ENCODE assay signal across 13 cellular contexts in the genomic region with DNA sequence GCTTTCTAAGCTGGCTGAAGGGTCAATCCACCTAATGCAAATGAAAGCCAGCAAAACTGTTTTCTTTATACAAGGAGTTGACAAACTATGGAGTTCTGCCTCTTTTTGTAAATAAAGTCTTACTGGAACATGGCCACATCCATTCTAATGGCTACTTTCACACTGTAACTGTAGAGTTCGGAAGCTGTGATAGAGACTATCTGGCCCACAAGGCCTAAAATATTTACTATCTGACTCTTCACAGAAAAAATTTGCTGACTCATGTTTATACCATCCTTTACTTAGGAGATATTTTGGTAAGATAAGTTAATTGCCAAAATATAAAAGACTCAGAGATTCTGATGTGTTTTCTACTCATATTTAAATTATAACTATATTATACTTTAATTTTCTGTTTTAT.
DNase-seq lines count a peak whose midpoint lies in the region; ATAC-seq and TF ChIP-seq lines count a peak whose summit lies in the region.
"Had no signal": no experiment of that assay in that cellular context is flagged by ENCODE, and none has a peak within 500 bp of the region (broad histone marks: within the 10 kb centered on the region; RNA-seq: fewer than 3 reads in every experiment).

No MANE protein-coding gene starts in this region.

- peak; percentile 2 for DNase-seq in CMK (ENCODE audit: low read depth)
- peak; percentile 64 for DNase-seq in NCI-H226
- DNase-seq in choroid plexus epithelial cell (ENCODE audit: low read depth), result peak; percentile 71
- DNase-seq in mesendoderm, result peak; percentile 23
- no peak for DNase-seq in NCI-H748 treated with DMSO at 0.1 percent for 48 hours (lab: John Stamatoyannopoulos, UW)
- no peak for DNase-seq in ascending aorta (ENCODE audit: low spot score in 2 of 2)
- no peak for DNase-seq in activated naive CD4-positive, alpha-beta T cell (lab: John Stamatoyannopoulos, UW)
- DNase-seq: activated CD4-positive, alpha-beta T cell treated with anti-CD3 and anti-CD28 coated beads for 48 hours; C1 segment of cervical spinal cord; NCI-H1092 treated with DMSO at 0.1 percent for 48 hours; stimulated activated CD4-positive, alpha-beta T cell treated with anti-CD3 and anti-CD28 coated beads, Interleukin-2, amount 100 ng/mL, for 48 hours; T-helper 1 cell had no signal

- no peak overlapping the region for H3K9ac ChIP-seq in mesendoderm (ENCODE audit: low read length)

- H2AK5ac ChIP-seq in mesendoderm (ENCODE audit: low read length), result no peak overlapping the region

- H3K4me1 ChIP-seq in mesendoderm (ENCODE audit: control insufficient read depth, low read depth, low read length) (no peaks in the 10 kb centered on the region), ascending aorta (no peaks in the 10 kb centered on the region)

- H4K5ac ChIP-seq in mesendoderm (ENCODE audit: low read length), result no peak overlapping the region

- no CpG with 5 or more reads among the region's 1 CpG for WGBS in mesendoderm (ENCODE audit: extremely low coverage, insufficient coverage, low lambda C conversion rate)

- no peak overlapping the region for H3K4me3 ChIP-seq in choroid plexus epithelial cell (ENCODE audit: low read depth, low read length)
- no peak overlapping the region for H3K4me3 ChIP-seq in mesendoderm (ENCODE audit: low read length)
- H3K4me3 ChIP-seq in ascending aorta, result no peak overlapping the region

- H2BK5ac ChIP-seq in mesendoderm (ENCODE audit: low read length), result no peak overlapping the region

- ATAC-seq in GM19328 (IDR thresholded peaks at IDR 0.05; ENCODE audit: unreplicated experiment), result no peak

- no peak overlapping the region for H3K56ac ChIP-seq in mesendoderm (ENCODE audit: low read length)

- no peak overlapping the region for H3K27ac ChIP-seq in mesendoderm (ENCODE audit: low read depth, low read length)
- no peak overlapping the region for H3K27ac ChIP-seq in ascending aorta

- H3K4me2 ChIP-seq in mesendoderm (ENCODE audit: low read length), result no peak overlapping the region

- no peak overlapping the region for H3K23ac ChIP-seq in mesendoderm (ENCODE audit: low read length)

- H3K79me2 ChIP-seq in mesendoderm (ENCODE audit: control insufficient read depth, insufficient read depth, low read length), result no peaks in the 10 kb centered on the region

- no peak overlapping the region for H4K8ac ChIP-seq in mesendoderm (ENCODE audit: low read depth, low read length)

- H3K36me3 ChIP-seq in mesendoderm (ENCODE audit: control insufficient read depth, insufficient read depth, low read length) (no peaks in the 10 kb centered on the region), ascending aorta (peaks cover 8 to 12% of the 10 kb centered on the region in 2 donors)

- TF ChIP-seq CTCF in choroid plexus epithelial cell (conservative IDR thresholded peaks at IDR 0.05; ENCODE audit: low read depth, low read length), result no peak
- TF ChIP-seq CTCF in ascending aorta (IDR thresholded peaks at IDR 0.05), result no peak

- intact Hi-C loops in ascending aorta (cut with DNase I), result no loop called here

- no peak overlapping the region for H3K4ac ChIP-seq in mesendoderm (ENCODE audit: low read depth, low read length)

- no peak overlapping the region for H3K18ac ChIP-seq in mesendoderm (ENCODE audit: low read length)

- H3K27me3 ChIP-seq in mesendoderm (ENCODE audit: insufficient read depth, low read length, poor library complexity) (no peaks in the 10 kb centered on the region), ascending aorta (no peaks in the 10 kb centered on the region)

- no peak overlapping the region for H2BK15ac ChIP-seq in mesendoderm (replicated peaks; ENCODE audit: low read depth)

- H3K9me3 ChIP-seq in ascending aorta, result no peaks in the 10 kb centered on the region

- no peaks in the 10 kb centered on the region for H3K79me1 ChIP-seq in mesendoderm (ENCODE audit: low read length)

- H2BK120ac ChIP-seq in mesendoderm (ENCODE audit: low read depth, low read length), result no peak overlapping the region

Comparison
In these comparisons a context has a peak if more than half of its experiments do, and no peak if none do; other contexts are left out.
1. DNase-seq: peak in CMK (single experiment), NCI-H226 (single experiment), choroid plexus epithelial cell (single experiment) and mesendoderm (single experiment); none in NCI-H748 treated with DMSO at 0.1 percent for 48 hours (single experiment), ascending aorta (0 of 2) and activated naive CD4-positive, alpha-beta T cell (0 of 4).